Comparison of ENCODE assay signal across 21 cellular contexts in genomic region chr13:25708268-25708667, GRCh38.
"Had no signal": no experiment of that assay in that cellular context is flagged by ENCODE, and none has a peak within 500 bp of the region (broad histone marks: within the 10 kb centered on the region; RNA-seq: fewer than 3 reads in every experiment).

No MANE protein-coding gene starts in this region.

- H3K4me3 ChIP-seq: PC-9, Peyer's patch, SJCRH30 had no signal

- H3K36me3 ChIP-seq: Peyer's patch, SJCRH30 had no signal

- H3K27ac ChIP-seq: PC-9, Peyer's patch, SJCRH30 had no signal

- H3K4me2 ChIP-seq: PC-9 had no signal

- DNase-seq: IMR-90; Kasumi-1; KG1; MV-4-11; NCI-H1048; NCI-H1105; NCI-H1436 treated with DMSO at 0.1 percent for 48 hours; NCI-H1694; NCI-H187 treated with DMSO at 0.1 percent for 48 hours; NCI-H2029 treated with DMSO at 0.1 percent for 48 hours; NCI-H2171 treated with DMSO at 0.1 percent for 48 hours; NCI-H345; NCI-H446 treated with DMSO at 0.1 percent for 48 hours; NCI-H82; NK-92 treated with Interleukin-12 subunit alpha and Interleukin-12 subunit beta, amount 100 ng/mL, for 24 hours; OCI-M1; PC-9; Peyer's patch; SHP77 treated with DMSO at 0.1 percent for 48 hours; SJCRH30 had no signal

- H2AFZ ChIP-seq: PC-9 had no signal

- H3K9me3 ChIP-seq: Peyer's patch, SJCRH30 had no signal

- H3K27me3 ChIP-seq: Peyer's patch, SJCRH30 had no signal

- H3K4me1 ChIP-seq: Peyer's patch had no signal

- ATAC-seq: Right ventricle myocardium inferior had no signal
